ENCODE assay signal across 22 cellular contexts in genomic region chr1:53549287-53549686, GRCh38.
"Had no signal": no experiment of that assay in that cellular context is flagged by ENCODE, and none has a peak within 500 bp of the region (broad histone marks: within the 10 kb centered on the region; RNA-seq: fewer than 3 reads in every experiment).

No MANE protein-coding gene starts in this region.

- ATAC-seq: activated CD4-positive, alpha-beta T cell treated with anti-CD3 and anti-CD28 coated beads for 36 hours; activated CD8-positive, alpha-beta T cell treated with anti-CD3 and anti-CD28 coated beads, Interleukin-2, amount 10 ng/mL, durations not matched to agents 7 days and 5 days; esophagus mucosa; naive thymus-derived CD4-positive, alpha-beta T cell; stimulated activated naive B cell treated with anti-CD40 and anti-IgM and Interleukin-4, amounts not matched to agents 10 μg/mL and 1 μg/mL and 100 μg/mL, for 72 hours had no signal

- H3K4me1 ChIP-seq: adrenal gland, ascending aorta, sigmoid colon, stomach, thyroid gland had no signal

- H3K27ac ChIP-seq: ascending aorta, ovary, sigmoid colon, stomach, thyroid gland had no signal

- DNase-seq: activated B cell treated with CpG ODN at 0.5 μM for 24 hours; activated CD8-positive, alpha-beta T cell treated with anti-CD3 and anti-CD28 coated beads, Interleukin-2, amount 10 ng/mL, durations not matched to agents 7 days and 5 days; activated naive CD4-positive, alpha-beta T cell treated with anti-CD3 and anti-CD28 coated beads for 36 hours; activated naive CD8-positive, alpha-beta T cell treated with anti-CD3 and anti-CD28 coated beads for 36 hours; activated T-cell treated with anti-CD3 and anti-CD28 coated beads for 4 hours; caudate nucleus; midbrain; naive thymus-derived CD4-positive, alpha-beta T cell; stimulated activated CD4-positive, alpha-beta T cell treated with anti-CD3 and anti-CD28 coated beads, Interleukin-15, amount 100 ng/mL, for 24 hours; stimulated activated CD4-positive, alpha-beta T cell treated with anti-CD3 and anti-CD28 coated beads, Interleukin-2, amount 100 ng/mL, for 24 hours; stimulated activated naive B cell treated with anti-CD40 and anti-IgM and Interleukin-4, amounts not matched to agents 10 μg/mL and 1 μg/mL and 100 μg/mL, for 72 hours; stomach; T-helper 1 cell; thyroid gland; upper lobe of left lung had no signal

- H3K4me3 ChIP-seq: adrenal gland, ascending aorta, ovary, sigmoid colon, stomach, thyroid gland, upper lobe of left lung had no signal

- FAIRE-seq: frontal cortex had no signal

- H3K36me3 ChIP-seq: adrenal gland, ascending aorta, ovary, sigmoid colon, stomach, thyroid gland, upper lobe of left lung had no signal

- H3K27me3 ChIP-seq: adrenal gland, ascending aorta, ovary, sigmoid colon, thyroid gland, upper lobe of left lung had no signal

- H3K9me3 ChIP-seq: adrenal gland, ascending aorta, ovary, sigmoid colon, stomach, thyroid gland, upper lobe of left lung had no signal
